34 cellular contexts compared by ENCODE assay signal in the genomic region with DNA sequence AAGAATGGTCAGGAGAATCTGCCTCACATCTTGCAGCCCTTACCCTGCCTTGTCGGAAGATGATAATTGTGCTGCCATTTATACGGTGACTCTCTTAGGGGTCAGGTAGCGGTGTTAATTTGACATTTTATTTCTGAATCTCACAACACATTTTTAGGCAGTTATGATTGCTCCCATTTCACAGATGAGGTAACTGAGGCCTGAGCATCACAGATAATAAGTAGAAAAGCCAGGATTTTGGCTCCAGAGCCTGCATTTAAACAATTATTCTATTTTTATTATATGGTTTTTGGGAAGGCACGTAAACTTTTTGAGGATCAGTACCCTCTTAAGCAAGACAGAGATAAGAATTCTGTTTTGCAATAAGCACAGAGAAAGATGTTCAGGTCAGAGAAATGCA.
"Had no signal": no experiment of that assay in that cellular context is flagged by ENCODE, and none has a peak within 500 bp of the region (broad histone marks: within the 10 kb centered on the region; RNA-seq: fewer than 3 reads in every experiment).

No MANE protein-coding gene starts in this region.

- DNase-seq: Karpas-422, Kasumi-1, MM.1S, MV-4-11, NCI-H1048, NCI-H1092, NCI-H1092 treated with DMSO at 0.1 percent for 48 hours, NCI-H1105, NCI-H1105 treated with DMSO at 0.1 percent for 48 hours, NCI-H1417, NCI-H1417 treated with DMSO at 0.1 percent for 48 hours, NCI-H1436, NCI-H1436 treated with DMSO at 0.1 percent for 48 hours, NCI-H146, NCI-H1694, NCI-H1694 treated with DMSO at 0.1 percent for 48 hours, NCI-H187, NCI-H187 treated with DMSO at 0.1 percent for 48 hours, NCI-H1930, NCI-H2029, NCI-H2029 treated with DMSO at 0.1 percent for 48 hours, NCI-H2081, NCI-H2081 treated with DMSO at 0.1 percent for 48 hours, NCI-H2107, NCI-H2171, NCI-H2171 treated with DMSO at 0.1 percent for 48 hours, NCI-H2227 treated with DMSO at 0.1 percent for 48 hours, NCI-H226, NCI-H345, NCI-H446, NCI-H446 treated with DMSO at 0.1 percent for 48 hours, NCI-H510A, NCI-H510A treated with DMSO at 0.1 percent for 48 hours, NCI-H524 had no signal
